In genomic region chr4:172995161-172995560, GRCh38 we compare ENCODE assay signal across 19 cellular contexts.
A peak's percentile ranks its signal among the peaks of the same experiment; 100 is the strongest.
DNase-seq lines count a peak whose midpoint lies in the region; ATAC-seq, FAIRE-seq and TF ChIP-seq lines count a peak whose summit lies in the region.
"Had no signal": no experiment of that assay in that cellular context is flagged by ENCODE, and none has a peak within 500 bp of the region (broad histone marks: within the 10 kb centered on the region; RNA-seq: fewer than 3 reads in every experiment).

No MANE protein-coding gene starts in this region.

- no peak overlapping the region for H3K4me3 ChIP-seq in astrocyte (ENCODE audit: insufficient read depth, low read depth, low read length)
- H3K4me3 ChIP-seq in lung = peak overlapping the region; percentile 21

- H4K20me1 ChIP-seq in astrocyte (ENCODE audit: insufficient read depth, low read length) = no peaks in the 10 kb centered on the region

- TF ChIP-seq POLR2A in erythroblast (IDR thresholded peaks at IDR 0.05; ENCODE audit: low read length) = no peak

- no peaks in the 10 kb centered on the region for H3K27me3 Mint-ChIP-seq in astrocyte (ENCODE audit: low read depth, unreplicated experiment)

- intact Hi-C loops in posterior vena cava (cut with DNase I) = no loop called here

- H3K36me3 Mint-ChIP-seq in astrocyte (ENCODE audit: low read depth, unreplicated experiment) = no peaks in the 10 kb centered on the region

- peak overlapping the region; percentile 70 for H3K27ac Mint-ChIP-seq in astrocyte (ENCODE audit: unreplicated experiment)

- H3K36me3 ChIP-seq in astrocyte (ENCODE audit: insufficient read depth, low read length) (no peaks in the 10 kb centered on the region), lung (ENCODE audit: control insufficient read depth in 2 of 2, insufficient read depth in 2 of 2, low read length in 2 of 2) (no peaks in the 10 kb centered on the region)

- no peak for ATAC-seq in lung (ENCODE audit: insufficient read depth, low FRiP score)
- ATAC-seq in HG03097 (IDR thresholded peaks at IDR 0.05; ENCODE audit: low FRiP score, unreplicated experiment) = no peak
- ATAC-seq: PC-3 had no signal

- H3K4me1 Mint-ChIP-seq in astrocyte (ENCODE audit: low read depth, unreplicated experiment) = peaks cover 45% of the 10 kb centered on the region

- TF ChIP-seq CTCF in astrocyte (IDR thresholded peaks at IDR 0.05; ENCODE audit: insufficient read depth, low read depth, low read length) = no peak
- TF ChIP-seq CTCF in lung (IDR thresholded peaks at IDR 0.05; ENCODE audit: control extremely low read depth, extremely low read depth) = no peak

- no peaks in the 10 kb centered on the region for H3K9me3 Mint-ChIP-seq in astrocyte (ENCODE audit: unreplicated experiment)

- WGBS in lung, 2 donors = 63 to 81% methylated on average over 4 of the region's 4 CpGs

- H3K4me3 Mint-ChIP-seq in astrocyte (ENCODE audit: unreplicated experiment) = no peak overlapping the region

- no peaks in the 10 kb centered on the region for H3K79me2 ChIP-seq in astrocyte (ENCODE audit: insufficient read depth, low read length)

- no peaks in the 10 kb centered on the region for H3K9me3 ChIP-seq in astrocyte (ENCODE audit: insufficient read depth, low read depth, low read length)
- H3K9me3 ChIP-seq in lung (ENCODE audit: control insufficient read depth in 2 of 2, insufficient read depth in 1 of 2, low read length in 1 of 2) = no peaks in the 10 kb centered on the region

- H3K4me2 ChIP-seq in astrocyte (ENCODE audit: low read length) = no peak overlapping the region

- FAIRE-seq in astrocyte (lab: Jason Lieb, UNC) = no peak
- FAIRE-seq: GM12892 had no signal

- H3K27me3 ChIP-seq in astrocyte (ENCODE audit: insufficient read depth, low read length) (no peaks in the 10 kb centered on the region), lung (ENCODE audit: control insufficient read depth, insufficient read depth) (no peaks in the 10 kb centered on the region)

- peak; percentile 92 for DNase-seq in astrocyte (ENCODE audit: low read depth)
- no peak for DNase-seq in epithelial cell of prostate (ENCODE audit: low read depth, low spot score)
- no peak for DNase-seq in lung (ENCODE audit: low spot score)
- DNase-seq in stromal cell of bone marrow (ENCODE audit: low read depth) = peak; percentile 52
- no peak for DNase-seq in COR-L47 (lab: John Stamatoyannopoulos, UW)
- no peak for DNase-seq in erythroblast (lab: John Stamatoyannopoulos, UW)
- DNase-seq in posterior vena cava (ENCODE audit: low spot score) = no peak
- DNase-seq: AML-193, Calu3, DND-41, GDM1, GOT3, NCI-H187 treated with DMSO at 0.1 percent for 48 hours, NCI-H2171, NCI-H446 treated with DMSO at 0.1 percent for 48 hours, NCI-H748 treated with DMSO at 0.1 percent for 48 hours, PC-3 had no signal

- peaks cover 29% of the 10 kb centered on the region for H3K4me1 ChIP-seq in astrocyte (ENCODE audit: insufficient read depth, low read length)
- no peaks in the 10 kb centered on the region for H3K4me1 ChIP-seq in lung (ENCODE audit: control insufficient read depth in 2 of 2, insufficient read depth in 2 of 2, low read length in 2 of 2)

- H3K27ac ChIP-seq in astrocyte (ENCODE audit: low read depth, low read length) (no peak overlapping the region), epithelial cell of prostate (peak overlapping the region; percentile 87), lung (ENCODE audit: low read depth in 1 of 2, low read length in 1 of 2) (peak overlapping the region in 1 of 2 donors; percentile 31)

- H3K9ac ChIP-seq in astrocyte (ENCODE audit: low read length) = no peak overlapping the region

- H2AFZ ChIP-seq in astrocyte (ENCODE audit: low read depth, low read length) = peak overlapping the region; percentile 4

Comparison
In these comparisons a context has a peak if more than half of its experiments do, and no peak if none do; other contexts are left out.
1. DNase-seq: peak in astrocyte (single experiment) and stromal cell of bone marrow (single experiment); none in epithelial cell of prostate (single experiment), lung (single experiment), COR-L47 (single experiment), erythroblast (0 of 2) and posterior vena cava (single experiment).